In genomic region chr11:64842851-64843841, GRCh38 we compare ENCODE assay signal across 8 cellular contexts. TPM values are rescaled to one million over a fixed set of nuclear protein-coding genes. Genes with fewer than 3 reads are reported as not detected.
DNase-seq lines count a peak whose midpoint lies in the region; ATAC-seq and TF ChIP-seq lines count a peak whose summit lies in the region.

No MANE protein-coding gene starts in this region.

- no peak for ATAC-seq in IMR-90 (ENCODE audit: low read depth)
- ATAC-seq in natural killer cell = no peak
- ATAC-seq in HG03039 (IDR thresholded peaks at IDR 0.05; ENCODE audit: unreplicated experiment) = no peak
- no peak for ATAC-seq in HG02852 (IDR thresholded peaks at IDR 0.05; ENCODE audit: unreplicated experiment)

- H2AK5ac ChIP-seq in IMR-90 (ENCODE audit: low read depth, low read length) = peak overlapping the region; percentile 80; the same call in 1 of the 2 replicates

- no peak for TF ChIP-seq RAD21 in IMR-90 (IDR thresholded peaks at IDR 0.05; ENCODE audit: low read length)

- H3K4me1 ChIP-seq in IMR-90 (ENCODE audit: control insufficient read depth, insufficient read depth, low read length) = peaks cover 8% of the 10 kb centered on the region
- peaks cover 0 to 17% of the 10 kb centered on the region in 2 donors for H3K4me1 ChIP-seq in breast epithelium

- H3K27me3 Mint-ChIP-seq in natural killer cell (ENCODE audit: low read depth in 2 of 2) = no peaks in the 10 kb centered on the region

- H3K27ac Mint-ChIP-seq in natural killer cell = peak overlapping the region in 1 of 2 donors; percentile 79

- H3K27me3 ChIP-seq in IMR-90 (ENCODE audit: control insufficient read depth, insufficient read depth, low read length) = no peaks in the 10 kb centered on the region
- no peaks in the 10 kb centered on the region for H3K27me3 ChIP-seq in breast epithelium

- peak overlapping the region; percentile 29 for H2AK9ac ChIP-seq in IMR-90 (replicated peaks; ENCODE audit: low read depth, low read length, poor library complexity)

- H3K14ac ChIP-seq in IMR-90 (replicated peaks; ENCODE audit: low read depth, low read length) = no peak overlapping the region

- no peak for TF ChIP-seq POLR2A in IMR-90 (IDR thresholded peaks at IDR 0.05; ENCODE audit: low read depth, low read length)
- TF ChIP-seq POLR2A in breast epithelium (IDR thresholded peaks at IDR 0.05) = no peak

- no peaks in the 10 kb centered on the region for H3K9me3 Mint-ChIP-seq in natural killer cell

- TF ChIP-seq CTCF in IMR-90 (conservative IDR thresholded peaks at IDR 0.05; ENCODE audit: low read depth, low read length) (no peak), breast epithelium (IDR thresholded peaks at IDR 0.05) (no peak), natural killer cell (IDR thresholded peaks at IDR 0.05) (no peak), GM20000 (IDR thresholded peaks at IDR 0.05; ENCODE audit: extremely low read depth, missing control alignments) (no peak)

- peaks cover 14 to 28% of the 10 kb centered on the region in 2 donors for H3K4me1 Mint-ChIP-seq in natural killer cell

- CTCF ChIA-PET in IMR-90 (lab: Yijun Ruan, JAX) = interaction anchor here (0.6 to 0.8 kb wide), 2 partner anchors 51 to 169 kb away, joined by 3 read pairs; no protein-coding TSS in a partner anchor

- H4K5ac ChIP-seq in IMR-90 (ENCODE audit: low read depth, low read length) = no peak overlapping the region; the same call in none of the 2 replicates

- no peak overlapping the region for H3K4me3 ChIP-seq in IMR-90 (ENCODE audit: insufficient read depth, low read depth, low read length)
- H3K4me3 ChIP-seq in breast epithelium = peak overlapping the region in 2 of 3 donors; percentile 68 to 82

- no peak overlapping the region for H3K4me2 ChIP-seq in IMR-90 (ENCODE audit: low read depth, low read length)

- peak overlapping the region in 1 of 2 experiments; percentile 31; a peak in 2 of 4 replicates for H4K8ac ChIP-seq in IMR-90 (ENCODE audit: low read depth in 2 of 2, low read length in 2 of 2)

- H3K18ac ChIP-seq in IMR-90 (ENCODE audit: low read depth, low read length) = no peak overlapping the region

- H3K4ac ChIP-seq in IMR-90 (ENCODE audit: low read depth, low read length) = peak overlapping the region; percentile 62; the same call in 1 of the 2 replicates

- no peak overlapping the region for H3K9ac ChIP-seq in IMR-90 (ENCODE audit: low read depth, low read length)

- no peak overlapping the region for H3K56ac ChIP-seq in IMR-90 (ENCODE audit: extremely low read depth, insufficient read depth, low read length)

- no peak overlapping the region for H3K23ac ChIP-seq in IMR-90 (ENCODE audit: low read depth, low read length)

- H3K79me1 ChIP-seq in IMR-90 (ENCODE audit: low read depth in 1 of 2, low read length in 2 of 2) = peaks cover 0 to 4% of the 10 kb centered on the region in 2 experiments; a peak in 1 of 4 replicates

- H3K9me3 ChIP-seq in IMR-90 (ENCODE audit: control insufficient read depth, insufficient read depth, low read length) = no peaks in the 10 kb centered on the region
- H3K9me3 ChIP-seq in breast epithelium = no peaks in the 10 kb centered on the region

- no peaks in the 10 kb centered on the region for H3K36me3 ChIP-seq in IMR-90 (ENCODE audit: control insufficient read depth, insufficient read depth, low read length)
- H3K36me3 ChIP-seq in breast epithelium = no peaks in the 10 kb centered on the region

- POLR2A ChIA-PET in IMR-90 (lab: Charles Lee; ENCODE audit: unreplicated experiment) = no interaction called here

- no peaks in the 10 kb centered on the region for H3K9me1 ChIP-seq in IMR-90 (ENCODE audit: insufficient read depth, low read length)

- H3K4me3 Mint-ChIP-seq in natural killer cell = peak overlapping the region; percentile 80

- peak overlapping the region; percentile 26; the same call in 1 of the 2 replicates for H4K91ac ChIP-seq in IMR-90 (ENCODE audit: insufficient read depth, low read depth, low read length)

- H3K36me3 Mint-ChIP-seq in natural killer cell = no peaks in the 10 kb centered on the region

- H2AFZ ChIP-seq in IMR-90 (replicated peaks; ENCODE audit: low read length, poor library complexity) = peak overlapping the region; percentile 87

- no peaks in the 10 kb centered on the region for H4K20me1 ChIP-seq in IMR-90 (ENCODE audit: insufficient read depth, low read length)

- H2BK15ac ChIP-seq in IMR-90 (ENCODE audit: low read depth, low read length) = no peak overlapping the region

- dilution Hi-C loops in IMR-90 (cut with HindIII; ENCODE audit: low sequenced_read_pairs, unreplicated experiment) = no loop called here

- WGBS in IMR-90 (ENCODE audit: extremely low coverage in 2 of 2, insufficient read length in 1 of 2), 2 experiments = 87% methylated on average over 7 of the region's 23 CpGs; no CpG with 5 or more reads in 1 of the 2 experiments

- DNase-seq in COLO668 (lab: John Stamatoyannopoulos, UW; ENCODE audit: unreplicated experiment) (peak; percentile 70), IMR-90 (no peak), breast epithelium (ENCODE audit: low spot score in 2 of 2) (peak; percentile 80 to 90), natural killer cell (no peak), GM20000 (ENCODE audit: low spot score) (no peak), HuH-7 (ENCODE audit: low spot score) (no peak)

- intact Hi-C loops in IMR-90 (cut with micrococcal nuclease) = no loop called here
- intact Hi-C loops in breast epithelium (cut with DNase I; ENCODE audit: low total_unique reads) = no loop called here
- intact Hi-C loops in natural killer cell (cut with micrococcal nuclease) = loop anchor here (10.0 kb wide), 1 partner anchor 492 kb away; the partner anchor contains the start of gene DPF2

- in situ Hi-C loops in IMR-90 (cut with MboI; ENCODE audit: low sequenced_read_pairs) = loop anchor here (10.0 kb wide), 1 partner anchor 162 kb away; no protein-coding TSS in a partner anchor

- peak overlapping the region; percentile 49 for H2BK5ac ChIP-seq in IMR-90 (ENCODE audit: low read depth, low read length, poor library complexity, severe bottlenecking)

- BruUV-seq in IMR-90 (replicated peaks; lab: Mats Ljungman, UMichigan) = no TSS peak

- peak overlapping the region; percentile 49; the same call in 1 of the 2 replicates for H2BK20ac ChIP-seq in IMR-90 (ENCODE audit: low read depth, low read length)

- H3K27ac ChIP-seq in IMR-90 (ENCODE audit: insufficient read depth, low read length) (no peak overlapping the region; the same call in 1 of the 2 replicates), breast epithelium (peak overlapping the region; percentile 94 to 96)

- peak overlapping the region; percentile 56 for H2BK120ac ChIP-seq in IMR-90 (ENCODE audit: low read depth, low read length)

TF ChIP-seq in IMR-90, 13 proteins besides CTCF, POLR2A, EP300 and RAD21 (continues in another document):
- peak; percentile 39; the same call in 1 of the 2 replicates for TF ChIP-seq MAZ (IDR thresholded peaks at IDR 0.05; ENCODE audit: borderline replicate concordance, low read depth, low read length)
- no peak for TF ChIP-seq MXI1 (IDR thresholded peaks at IDR 0.05; ENCODE audit: borderline replicate concordance, low read depth, low read length)
- no peak for TF ChIP-seq ELK1 (IDR thresholded peaks at IDR 0.05; ENCODE audit: borderline replicate concordance, low read depth, low read length)
- no peak for TF ChIP-seq BHLHE40 (IDR thresholded peaks at IDR 0.05; ENCODE audit: low read depth, low read length)
- no peak for TF ChIP-seq RCOR1 (IDR thresholded peaks at IDR 0.05; ENCODE audit: insufficient replicate concordance, low read length)
- TF ChIP-seq FOS (IDR thresholded peaks at IDR 0.05; ENCODE audit: low read depth, low read length) = peak; percentile 12; the same call in 1 of the 2 replicates
- TF ChIP-seq RFX5 (IDR thresholded peaks at IDR 0.05; ENCODE audit: low read depth, low read length) = no peak
- no peak for TF ChIP-seq NFE2L2 (IDR thresholded peaks at IDR 0.05; ENCODE audit: low read depth, low read length)

RNA-seq across cellular contexts. Expression of gene CDC42BPG, which starts 1.3 kb away (rescaled TPM):
- total RNA-seq in IMR-90 (2012; rRNA removed) = under 0.01 TPM in 2 replicates
- polyA plus RNA-seq in IMR-90 (2012; rRNA removed) = 0.10 and 0.12 TPM in 2 replicates
- 0.04 and 0.12 TPM in 2 replicates for polyA plus RNA-seq in IMR-90 (2012; cell fraction: cytosol; rRNA removed)
- polyA plus RNA-seq in IMR-90 (2012; cell fraction: nucleus; rRNA removed; ENCODE audit: low replicate concordance) = 0.50 and 0.59 TPM in 2 replicates
- total RNA-seq in breast epithelium = 10 to 100 TPM in 1 of 3 donors, 1 to 10 TPM in 1, not detected in 1; 5.9 to 14.9 TPM
- total RNA-seq in natural killer cell = 10 to 100 TPM in 2 of 3 donors, 1 to 10 TPM in 1; 8.2 to 12.7 (median 10.7) TPM

RNA-seq across cellular contexts. Expression of gene MEN1, which starts 32.8 kb away (rescaled TPM):
- total RNA-seq in IMR-90 (2012; rRNA removed) (8.8 and 9.4 TPM in 2 replicates), breast epithelium (10 to 100 TPM; 11.4 to 19.0 (median 14.8) TPM), natural killer cell (10 to 100 TPM; 29.3 to 42.2 (median 32.2) TPM)
- 35.7 and 44.7 TPM in 2 replicates for polyA plus RNA-seq in IMR-90 (2012; rRNA removed)
- polyA plus RNA-seq in IMR-90 (2012; cell fraction: cytosol; rRNA removed) = 18.9 and 33.6 TPM in 2 replicates
- 65.7 and 129 TPM in 2 replicates for polyA plus RNA-seq in IMR-90 (2012; cell fraction: nucleus; rRNA removed; ENCODE audit: low replicate concordance)

RNA-seq across cellular contexts. Expression of gene EHD1, which starts 35.3 kb away (rescaled TPM):
- total RNA-seq in IMR-90 (2012; rRNA removed) (107 and 125 TPM in 2 replicates), breast epithelium (10 to 100 TPM; 26.9 to 45.4 (median 31.2) TPM), natural killer cell (100 to 1,000 TPM; 218 to 246 (median 225) TPM)
- 209 and 216 TPM in 2 replicates for polyA plus RNA-seq in IMR-90 (2012; rRNA removed)
- 259 and 358 TPM in 2 replicates for polyA plus RNA-seq in IMR-90 (2012; cell fraction: cytosol; rRNA removed)
- polyA plus RNA-seq in IMR-90 (2012; cell fraction: nucleus; rRNA removed; ENCODE audit: low replicate concordance) = 267 and 410 TPM in 2 replicates

RNA-seq across cellular contexts. Expression of gene MAP4K2, which starts 40.1 kb away (rescaled TPM):
- 9.2 and 11.7 TPM in 2 replicates for total RNA-seq in IMR-90 (2012; rRNA removed)
- 16.6 and 22.2 TPM in 2 replicates for polyA plus RNA-seq in IMR-90 (2012; rRNA removed)
- 18.8 and 24.1 TPM in 2 replicates for polyA plus RNA-seq in IMR-90 (2012; cell fraction: cytosol; rRNA removed)
- 41.7 and 95.5 TPM in 2 replicates for polyA plus RNA-seq in IMR-90 (2012; cell fraction: nucleus; rRNA removed; ENCODE audit: low replicate concordance)
- total RNA-seq in breast epithelium = 10 to 100 TPM in 2 of 3 donors, 1 to 10 TPM in 1; 7.7 to 16.1 (median 14.0) TPM
- total RNA-seq in natural killer cell = 10 to 100 TPM; 38.3 to 40.6 (median 38.7) TPM

Comparison
In these comparisons a context has a peak if more than half of its experiments do, and no peak if none do; other contexts are left out.
1. DNase-seq: peak in COLO668 (single experiment) and breast epithelium (2 of 2); none in IMR-90 (single experiment), natural killer cell (single experiment), GM20000 (single experiment) and HuH-7 (single experiment).